ENCODE assay signal across 1 cellular context in genomic region chr7:50416509-50417299, GRCh38.
TF ChIP-seq lines count a peak whose summit lies in the region.

No MANE protein-coding gene starts in this region.

TF ChIP-seq in GM12878, 131 proteins besides CTCF, POLR2A, EP300 and RAD21 (continued from another document):
- TF ChIP-seq CBX3 (IDR thresholded peaks at IDR 0.05; ENCODE audit: borderline replicate concordance, low read depth): no peak
- TF ChIP-seq CHD4 (IDR thresholded peaks at IDR 0.05): no peak
- no peak for TF ChIP-seq EZH2 (IDR thresholded peaks at IDR 0.05; ENCODE audit: borderline replicate concordance, control insufficient read depth, low read depth, low read length)
- peak; percentile 54 for TF ChIP-seq SKIL (IDR thresholded peaks at IDR 0.05; ENCODE audit: low read depth, poor library complexity, severe bottlenecking)
- TF ChIP-seq PAX5 (IDR thresholded peaks at IDR 0.05; ENCODE audit: borderline replicate concordance, low read depth, low read length): 0 out of 2 replicates have a peak, but pooled peaks have one; percentile 10
- no peak for TF ChIP-seq SP1 (IDR thresholded peaks at IDR 0.05; ENCODE audit: low read depth, low read length)
- peak; percentile 35; the same call in 1 of the 2 replicates for TF ChIP-seq RAD51 (IDR thresholded peaks at IDR 0.05)
- TF ChIP-seq BCL11A (IDR thresholded peaks at IDR 0.05; ENCODE audit: low read depth, low read length): 0 out of 2 replicates have a peak, but pooled peaks have one; percentile 21
- no peak for TF ChIP-seq SMAD5 (IDR thresholded peaks at IDR 0.05; ENCODE audit: low read depth)
